8 cellular contexts compared by ENCODE assay signal in the genomic region with DNA sequence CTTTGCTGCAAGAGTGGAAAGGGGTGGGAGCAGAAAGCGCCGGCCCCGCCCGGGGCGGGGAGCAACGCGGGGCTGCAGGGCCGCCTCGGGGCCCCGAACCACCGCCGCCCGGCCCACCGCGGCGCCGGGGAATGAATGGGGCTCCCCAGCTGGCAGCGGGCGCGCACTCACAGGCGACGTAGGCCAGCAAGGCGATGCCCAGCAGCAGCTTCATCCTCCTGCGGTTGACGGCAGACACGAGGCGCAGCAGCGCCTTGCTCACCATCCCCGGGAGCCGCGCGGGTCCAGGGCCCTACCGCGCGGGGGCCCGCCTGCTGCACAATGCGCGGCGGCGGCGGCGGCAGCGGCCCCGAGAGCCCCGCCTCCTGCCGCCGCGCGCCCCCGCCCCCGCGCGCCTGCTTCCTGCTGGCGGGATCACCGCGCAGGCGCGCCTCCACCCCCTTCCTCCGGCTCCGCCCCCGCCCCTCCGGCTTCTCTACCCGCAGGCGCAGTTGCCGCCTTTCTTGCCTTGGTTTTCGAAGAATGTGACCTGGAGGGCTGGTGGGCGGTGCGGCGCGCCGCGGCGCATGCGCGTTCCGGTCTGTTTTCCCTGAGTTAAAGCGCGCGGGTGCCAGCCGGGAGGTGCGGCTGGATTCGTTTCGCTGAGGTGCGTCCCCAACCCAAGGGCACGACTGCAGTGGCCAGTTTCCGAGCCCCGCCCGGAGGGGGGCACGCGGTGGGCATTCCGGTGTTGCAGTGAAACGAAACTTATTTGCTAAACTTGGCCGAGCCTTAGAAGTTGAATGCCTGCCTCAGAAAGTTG. TPM values are rescaled to one million over a fixed set of nuclear protein-coding genes. Genes with fewer than 3 reads are reported as not detected.
DNase-seq lines count a peak whose midpoint lies in the region; ATAC-seq and TF ChIP-seq lines count a peak whose summit lies in the region.

A gene (minus strand): TSS at position 325 of the 802 bp plus-strand sequence. CDS start 60 bp downstream, at position 265.

- in situ Hi-C loops in KBM-7 (cut with MboI; ENCODE audit: low pct_unique_long_range_greater_than_20kb, low sequenced_read_pairs), result no loop called here

- peaks cover 13% of the 10 kb centered on the region for H3K36me3 Mint-ChIP-seq in activated T-cell treated with anti-CD3 and anti-CD28 coated beads, Interleukin-2, amount 50 U/mL, for 4 hours (ENCODE audit: insufficient read depth)

- H3K4me3 ChIP-seq in esophagus (ENCODE audit: low read depth in 1 of 2, low read length in 2 of 2) (peak within 1 kb of the TSS; percentile 79 to 85), muscle layer of colon (ENCODE audit: low read depth in 1 of 2, low read length in 2 of 2) (peak within 1 kb of the TSS; percentile 85 to 90)

- H3K27me3 ChIP-seq in esophagus (ENCODE audit: control insufficient read depth in 1 of 2, insufficient read depth in 2 of 2, low read length in 2 of 2), result no peaks in the 10 kb centered on the region
- no peaks in the 10 kb centered on the region for H3K27me3 ChIP-seq in muscle layer of colon (ENCODE audit: control insufficient read depth in 1 of 2, insufficient read depth in 2 of 2, low read length in 2 of 2)

- H3K9ac ChIP-seq in muscle layer of colon (ENCODE audit: low read length), result peak within 1 kb of the TSS; percentile 62

- H3K9me3 ChIP-seq in esophagus (ENCODE audit: control insufficient read depth in 2 of 2, insufficient read depth in 1 of 2, low read depth in 1 of 2, low read length in 1 of 2) (no peaks in the 10 kb centered on the region), muscle layer of colon (ENCODE audit: low read length) (no peaks in the 10 kb centered on the region)

- ATAC-seq in GM21717 (IDR thresholded peaks at IDR 0.05; ENCODE audit: unreplicated experiment), result peak; percentile 68
- ATAC-seq in activated T-cell treated with anti-CD3 and anti-CD28 coated beads, Interleukin-2, amount 50 U/mL, for 4 hours, result peak; percentile 80 to 82

- DNase-seq in DMS153 (lab: John Stamatoyannopoulos, UW), result peak; percentile 93
- DNase-seq in KBM-7, result peak; percentile 96
- peak; percentile 98 for DNase-seq in activated T-cell treated with anti-CD3 and anti-CD28 coated beads, Interleukin-2, amount 50 U/mL, for 4 hours
- DNase-seq in stimulated activated CD8-positive, alpha-beta memory T cell treated with anti-CD3 and anti-CD28 coated beads, Interleukin-7, amount 100 ng/mL, for 24 hours (ENCODE audit: low read depth), result peak; percentile 95

- H3K27ac ChIP-seq in esophagus (ENCODE audit: low read depth in 2 of 2, low read length in 1 of 2) (peak within 1 kb of the TSS; percentile 90 to 91), muscle layer of colon (ENCODE audit: low read depth, low read length) (peak within 1 kb of the TSS; percentile 85)

- no peaks in the 10 kb centered on the region for H3K9me3 Mint-ChIP-seq in activated T-cell treated with anti-CD3 and anti-CD28 coated beads, Interleukin-2, amount 50 U/mL, for 4 hours

- 0 to 1% methylated on average over 82 to 93 of the region's 93 CpGs for WGBS in esophagus, 2 donors

- no peaks in the 10 kb centered on the region for H3K36me3 ChIP-seq in esophagus (ENCODE audit: control insufficient read depth in 2 of 2, insufficient read depth in 2 of 2, low read length in 1 of 2)
- H3K36me3 ChIP-seq in muscle layer of colon (ENCODE audit: insufficient read depth, low read length), result no peaks in the 10 kb centered on the region

- H3K4me1 ChIP-seq in esophagus (ENCODE audit: control insufficient read depth in 2 of 2, insufficient read depth in 2 of 2, low read length in 1 of 2) (peaks cover 0 to 7% of the 10 kb centered on the region in 2 donors), muscle layer of colon (ENCODE audit: insufficient read depth, low read length) (peaks cover 26% of the 10 kb centered on the region)

- no peaks in the 10 kb centered on the region for H3K27me3 Mint-ChIP-seq in activated T-cell treated with anti-CD3 and anti-CD28 coated beads, Interleukin-2, amount 50 U/mL, for 4 hours (ENCODE audit: low read depth)

- H3K4me1 Mint-ChIP-seq in activated T-cell treated with anti-CD3 and anti-CD28 coated beads, Interleukin-2, amount 50 U/mL, for 4 hours (ENCODE audit: low read depth), result peaks cover 42% of the 10 kb centered on the region

- peak within 1 kb of the TSS; percentile 90 for H3K4me3 Mint-ChIP-seq in activated T-cell treated with anti-CD3 and anti-CD28 coated beads, Interleukin-2, amount 50 U/mL, for 4 hours

TF ChIP-seq in PFSK-1, 5 proteins besides CTCF, POLR2A, EP300 and RAD21:
- TF ChIP-seq TAF1 (IDR thresholded peaks at IDR 0.05; ENCODE audit: borderline replicate concordance, insufficient read depth, low read length) (0 out of 2 replicates have a peak, but pooled peaks have one; percentile 61), FOXP2 (optimal IDR thresholded peaks at IDR 0.05; ENCODE audit: borderline replicate concordance, extremely low read depth, extremely low read length, insufficient read depth) (peak; percentile 27), POLR2AphosphoS5 (IDR thresholded peaks at IDR 0.05; ENCODE audit: low read depth, low read length) (peak; percentile 72), SIN3A (IDR thresholded peaks at IDR 0.05; ENCODE audit: borderline replicate concordance, insufficient read depth, low read length) (no peak)
- TF ChIP-seq, protein P1, sequence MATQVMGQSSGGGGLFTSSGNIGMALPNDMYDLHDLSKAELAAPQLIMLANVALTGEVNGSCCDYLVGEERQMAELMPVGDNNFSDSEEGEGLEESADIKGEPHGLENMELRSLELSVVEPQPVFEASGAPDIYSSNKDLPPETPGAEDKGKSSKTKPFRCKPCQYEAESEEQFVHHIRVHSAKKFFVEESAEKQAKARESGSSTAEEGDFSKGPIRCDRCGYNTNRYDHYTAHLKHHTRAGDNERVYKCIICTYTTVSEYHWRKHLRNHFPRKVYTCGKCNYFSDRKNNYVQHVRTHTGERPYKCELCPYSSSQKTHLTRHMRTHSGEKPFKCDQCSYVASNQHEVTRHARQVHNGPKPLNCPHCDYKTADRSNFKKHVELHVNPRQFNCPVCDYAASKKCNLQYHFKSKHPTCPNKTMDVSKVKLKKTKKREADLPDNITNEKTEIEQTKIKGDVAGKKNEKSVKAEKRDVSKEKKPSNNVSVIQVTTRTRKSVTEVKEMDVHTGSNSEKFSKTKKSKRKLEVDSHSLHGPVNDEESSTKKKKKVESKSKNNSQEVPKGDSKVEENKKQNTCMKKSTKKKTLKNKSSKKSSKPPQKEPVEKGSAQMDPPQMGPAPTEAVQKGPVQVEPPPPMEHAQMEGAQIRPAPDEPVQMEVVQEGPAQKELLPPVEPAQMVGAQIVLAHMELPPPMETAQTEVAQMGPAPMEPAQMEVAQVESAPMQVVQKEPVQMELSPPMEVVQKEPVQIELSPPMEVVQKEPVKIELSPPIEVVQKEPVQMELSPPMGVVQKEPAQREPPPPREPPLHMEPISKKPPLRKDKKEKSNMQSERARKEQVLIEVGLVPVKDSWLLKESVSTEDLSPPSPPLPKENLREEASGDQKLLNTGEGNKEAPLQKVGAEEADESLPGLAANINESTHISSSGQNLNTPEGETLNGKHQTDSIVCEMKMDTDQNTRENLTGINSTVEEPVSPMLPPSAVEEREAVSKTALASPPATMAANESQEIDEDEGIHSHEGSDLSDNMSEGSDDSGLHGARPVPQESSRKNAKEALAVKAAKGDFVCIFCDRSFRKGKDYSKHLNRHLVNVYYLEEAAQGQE (IDR thresholded peaks at IDR 0.05; ENCODE audit: insufficient read depth in 1 of 2, low read depth in 2 of 2, low read length in 2 of 2), result no peak

RNA-seq across cellular contexts. Expression of the gene that starts here (rescaled TPM):
- polyA plus RNA-seq in PFSK-1 (2012; ENCODE audit: insufficient read length, low read depth), result 20.0 TPM
- total RNA-seq in activated T-cell treated with anti-CD3 and anti-CD28 coated beads, Interleukin-2, amount 50 U/mL, for 4 hours, result 10 to 100 TPM; 29.4 to 33.9 (median 30.3) TPM
- 10 to 100 TPM; 12.0 to 16.5 TPM for polyA plus RNA-seq in esophagus

Comparison
In these comparisons a context has a peak if more than half of its experiments do, and no peak if none do; other contexts are left out.
1. Peak in every context shown above with its lines: DNase-seq, ATAC-seq, H3K4me3 ChIP-seq and H3K27ac ChIP-seq.